8 cellular contexts compared by ENCODE assay signal in the genomic region with DNA sequence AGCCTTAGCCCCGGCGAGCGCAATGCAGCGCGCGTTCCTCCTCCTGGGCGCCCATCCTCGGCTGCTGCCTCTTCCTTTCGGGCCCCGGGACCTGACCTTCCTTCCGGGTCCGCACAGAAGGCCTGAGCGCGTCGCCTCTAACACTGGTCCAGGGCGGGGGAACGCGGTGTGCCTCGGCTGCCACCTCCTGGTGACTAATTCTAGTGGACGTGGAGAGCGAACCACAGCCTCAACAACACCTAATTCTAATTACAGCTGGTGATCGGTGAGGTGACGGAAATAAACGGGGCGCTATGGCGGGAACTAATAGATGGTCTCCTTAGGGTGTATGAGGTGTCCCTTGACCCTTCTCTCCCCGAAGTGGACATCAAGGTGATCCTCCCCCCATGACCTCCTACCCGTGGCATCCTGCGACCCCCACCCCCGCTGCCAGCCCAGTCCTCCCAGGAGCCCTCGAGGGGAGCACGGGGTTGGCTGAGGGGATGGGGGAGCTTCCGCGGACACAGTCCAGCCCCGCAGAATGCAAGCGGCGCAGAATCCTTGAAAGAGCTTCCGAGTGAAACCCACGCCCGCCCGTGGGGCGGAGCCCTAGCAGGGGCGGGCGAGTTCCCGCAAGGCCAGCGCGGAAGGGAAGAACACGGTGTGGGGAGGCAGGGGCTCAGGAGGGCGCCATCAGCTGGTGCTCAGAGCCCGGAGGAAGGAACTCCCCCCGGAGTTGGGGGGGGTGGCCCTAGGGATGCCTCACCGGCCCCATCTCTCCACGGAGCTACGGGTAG. TPM values are rescaled to one million over a fixed set of nuclear protein-coding genes. Genes with fewer than 3 reads are reported as not detected.
A peak's percentile ranks its signal among the peaks of the same experiment; 100 is the strongest.
DNase-seq lines count a peak whose midpoint lies in the region; ATAC-seq, FAIRE-seq and TF ChIP-seq lines count a peak whose summit lies in the region.

No MANE protein-coding gene starts in this region.

- no peaks in the 10 kb centered on the region for H3F3A ChIP-seq in smooth muscle cell (ENCODE audit: low read depth)

- H3K27ac ChIP-seq in A673 (ENCODE audit: low read depth, low read length, poor library complexity, severe bottlenecking) (no peak overlapping the region), caudate nucleus (ENCODE audit: low read depth, low read length) (no peak overlapping the region), smooth muscle cell (ENCODE audit: low read depth) (no peak overlapping the region)

- peak; percentile 98 for ATAC-seq in HG02885 (IDR thresholded peaks at IDR 0.05; ENCODE audit: poor library complexity, unreplicated experiment)

- POLR2A ChIA-PET in A673 (lab: Charles Lee; ENCODE audit: low non-redundant PET): no interaction called here

- H3K36me3 ChIP-seq in A673 (ENCODE audit: insufficient read depth, low read length, poor library complexity, severe bottlenecking): no peaks in the 10 kb centered on the region
- H3K36me3 ChIP-seq in smooth muscle cell (ENCODE audit: low read depth): no peaks in the 10 kb centered on the region

- H3K79me2 ChIP-seq in smooth muscle cell (ENCODE audit: low read depth): no peaks in the 10 kb centered on the region

- TF ChIP-seq CTCF in A673 (conservative IDR thresholded peaks at IDR 0.05; ENCODE audit: low read depth, low read length) (peak; percentile 82), smooth muscle cell (IDR thresholded peaks at IDR 0.05; ENCODE audit: borderline replicate concordance, insufficient read depth, poor library complexity, severe bottlenecking) (peak; percentile 62)

- FAIRE-seq in GM18507 (lab: Jason Lieb, UNC): peak; percentile 95

- 5% methylated on average over 35 of the region's 54 CpGs for WGBS in smooth muscle cell (ENCODE audit: low lambda C conversion rate)

- intact Hi-C loops in A673 (cut with micrococcal nuclease; ENCODE audit: unreplicated experiment): loop anchor here (2.0 kb wide), 1 partner anchor 46 kb away; no protein-coding TSS in a partner anchor

- peaks cover 5% of the 10 kb centered on the region for H3K4me1 ChIP-seq in A673 (ENCODE audit: insufficient read depth, low read length, poor library complexity, severe bottlenecking)
- H3K4me1 ChIP-seq in smooth muscle cell (ENCODE audit: low read depth): peaks cover 4% of the 10 kb centered on the region

- no peaks in the 10 kb centered on the region for H3K9me3 ChIP-seq in A673 (ENCODE audit: low read depth, low read length, poor library complexity, severe bottlenecking)
- no peaks in the 10 kb centered on the region for H3K9me3 ChIP-seq in smooth muscle cell (replicated peaks; ENCODE audit: low read depth)

- no peaks in the 10 kb centered on the region for H3K27me3 ChIP-seq in A673 (replicated peaks; ENCODE audit: insufficient read depth, low read depth, low read length, poor library complexity)
- peaks cover 14% of the 10 kb centered on the region for H3K27me3 ChIP-seq in smooth muscle cell (ENCODE audit: low read depth)

- peak overlapping the region; percentile 100 for H2AFZ ChIP-seq in smooth muscle cell (ENCODE audit: low read depth)

- H3K9ac ChIP-seq in smooth muscle cell (ENCODE audit: low read depth): peak overlapping the region; percentile 37

- DNase-seq in A673 (ENCODE audit: low spot score) (peak; percentile 74), GM18507 (ENCODE audit: extremely low spot score, insufficient read length, low read depth) (peak; percentile 73), NCI-H2081 (lab: John Stamatoyannopoulos, UW) (peak; percentile 70 to 74), UCSD-AML1 (lab: John Stamatoyannopoulos, UW; ENCODE audit: unreplicated experiment) (peak; percentile 80), caudate nucleus (lab: John Stamatoyannopoulos, UW) (peak in 54 of 61 donors; percentile 15 to 75 (median 44)), iris pigment epithelial cell (ENCODE audit: low read depth) (peak; percentile 52), smooth muscle cell (lab: John Stamatoyannopoulos, UW; ENCODE audit: unreplicated experiment) (peak; percentile 34)

- no peaks in the 10 kb centered on the region for H4K20me1 ChIP-seq in smooth muscle cell (ENCODE audit: low read depth)

- peak overlapping the region; percentile 60 for H3K4me3 ChIP-seq in A673 (ENCODE audit: low read depth, low read length, poor library complexity, severe bottlenecking)
- peak overlapping the region; percentile 73 for H3K4me3 ChIP-seq in smooth muscle cell

- CTCF ChIA-PET in A673 (lab: Charles Lee): interaction anchor here (0.6 to 1.1 kb wide), 4 partner anchors 51 to 1136 kb away, joined by 3 to 7 read pairs (median 4); no protein-coding TSS in a partner anchor

- peak overlapping the region; percentile 99 for H3K4me2 ChIP-seq in smooth muscle cell

- no TSS peak for BruUV-seq in A673 (replicated peaks; lab: Mats Ljungman, UMichigan)

RNA-seq across cellular contexts. Expression of gene HMSD, which starts 12.8 kb away (rescaled TPM):
- total RNA-seq in A673 (2021) (31.6 and 58.1 TPM in 2 replicates), smooth muscle cell (not detected in 2 replicates)
- polyA plus RNA-seq in smooth muscle cell: 0.26 and 0.64 TPM in 2 replicates

RNA-seq across cellular contexts. Expression of gene SERPINB10, which starts 28.6 kb away (rescaled TPM):
- total RNA-seq in A673 (2021): not detected in 2 replicates
- total RNA-seq in smooth muscle cell: 0.31 TPM in 1 of 2 replicates, not detected in the other
- not detected in 2 replicates for polyA plus RNA-seq in smooth muscle cell

RNA-seq across cellular contexts. Expression of gene SERPINB8, which starts 33.5 kb away (rescaled TPM):
- total RNA-seq in A673 (2021): 11.3 and 26.4 TPM in 2 replicates
- total RNA-seq in smooth muscle cell: 13.9 and 20.5 TPM in 2 replicates
- polyA plus RNA-seq in smooth muscle cell: 12.0 and 15.9 TPM in 2 replicates

RNA-seq across cellular contexts. Expression of gene SERPINB2, which starts 48.8 kb away (rescaled TPM):
- total RNA-seq in A673 (2021): 1.7 and 2.5 TPM in 2 replicates
- 26.8 and 29.8 TPM in 2 replicates for total RNA-seq in smooth muscle cell
- polyA plus RNA-seq in smooth muscle cell: 8.9 and 15.5 TPM in 2 replicates

Comparison
In these comparisons a context has a peak if more than half of its experiments do, and no peak if none do; other contexts are left out.
1. RNA of gene HMSD, which starts 12.8 kb away (total RNA-seq): 31.6 to 58.1 TPM in A673; not detected in smooth muscle cell; every median in the first group is over 10 times any median in the second.
2. Peak in every context shown above with its lines, with median percentiles within 50 percentile points of each other: DNase-seq.